Comparison of ENCODE assay signal across 9 cellular contexts in the genomic region with DNA sequence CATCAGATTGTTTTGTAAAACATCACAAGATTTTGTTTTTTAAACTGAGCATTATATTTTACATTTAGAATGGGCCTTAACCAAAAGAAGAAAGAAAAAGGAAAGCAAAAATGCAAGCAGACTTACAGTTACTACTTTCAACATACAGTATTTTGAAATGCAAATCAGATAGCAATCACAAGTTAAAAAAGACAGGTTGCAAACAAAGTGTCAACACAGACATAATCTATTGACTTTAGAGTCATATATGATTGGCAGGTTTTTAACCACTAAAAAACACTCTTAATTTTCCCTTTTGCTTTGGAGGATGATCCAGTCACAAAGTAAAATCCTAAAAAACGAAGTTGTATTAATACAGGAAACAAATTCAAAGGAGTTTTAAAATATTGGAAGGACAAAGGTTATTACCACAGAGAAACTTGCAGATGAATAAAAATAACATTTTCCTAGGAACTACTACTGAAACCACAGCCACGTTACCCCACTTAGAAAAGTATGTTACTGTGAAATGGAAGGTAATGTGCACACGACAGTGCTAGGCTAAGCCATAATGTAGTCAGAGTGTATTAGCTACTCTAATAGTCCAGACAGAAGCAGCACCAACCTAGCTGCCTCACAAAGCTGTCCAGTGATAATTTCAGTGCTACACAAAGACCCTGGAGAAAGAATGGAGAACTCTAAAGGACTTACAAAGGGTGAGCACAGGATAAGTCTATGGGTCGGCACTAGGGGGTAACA. TPM values are rescaled to one million over a fixed set of nuclear protein-coding genes. Genes with fewer than 3 reads are reported as not detected.
A peak's percentile ranks its signal among the peaks of the same experiment; 100 is the strongest.
DNase-seq lines count a peak whose midpoint lies in the region; ATAC-seq and TF ChIP-seq lines count a peak whose summit lies in the region.
"Had no signal": no experiment of that assay in that cellular context is flagged by ENCODE, and none has a peak within 500 bp of the region (broad histone marks: within the 10 kb centered on the region; RNA-seq: fewer than 3 reads in every experiment).

No MANE protein-coding gene starts in this region.

- H3K4me3 Mint-ChIP-seq in glutamatergic neuron (ENCODE audit: unreplicated experiment): no peak overlapping the region

- no peaks in the 10 kb centered on the region for H3K36me3 Mint-ChIP-seq in glutamatergic neuron (ENCODE audit: unreplicated experiment)

- DNase-seq in NCI-H526 treated with DMSO at 0.1 percent for 48 hours (lab: John Stamatoyannopoulos, UW) (peak; percentile 64), glutamatergic neuron (no peak), COLO668 (lab: John Stamatoyannopoulos, UW; ENCODE audit: unreplicated experiment) (no peak), NCI-H2227 treated with DMSO at 0.1 percent for 48 hours (lab: John Stamatoyannopoulos, UW) (no peak), iPS-NIHi11 (ENCODE audit: low spot score) (no peak)
- no peak for DNase-seq in effector CD8-positive, alpha-beta T cell (lab: John Stamatoyannopoulos, UW)
- DNase-seq: left lung had no signal

- H3K27me3 Mint-ChIP-seq in glutamatergic neuron (ENCODE audit: unreplicated experiment): no peaks in the 10 kb centered on the region

- no peak for TF ChIP-seq CTCF in glutamatergic neuron (IDR thresholded peaks at IDR 0.05; ENCODE audit: partially characterized antibody, unreplicated experiment)

- peak overlapping the region; percentile 81 for H3K27ac Mint-ChIP-seq in glutamatergic neuron (ENCODE audit: unreplicated experiment)

- ATAC-seq in GM18498 (IDR thresholded peaks at IDR 0.05; ENCODE audit: unreplicated experiment) (peak; percentile 66), GM21786 (IDR thresholded peaks at IDR 0.05; ENCODE audit: unreplicated experiment) (peak; percentile 74)
- ATAC-seq: left lung had no signal

- peaks cover 1% of the 10 kb centered on the region for H3K9me3 Mint-ChIP-seq in glutamatergic neuron (ENCODE audit: unreplicated experiment)

- H3K4me1 Mint-ChIP-seq in glutamatergic neuron (ENCODE audit: low read depth, unreplicated experiment): peaks cover 29% of the 10 kb centered on the region

RNA-seq across cellular contexts. Expression of a gene that starts 22.9 kb away (rescaled TPM):
- total RNA-seq in glutamatergic neuron (ENCODE audit: unreplicated experiment): 41.0 TPM
